21 cellular contexts compared by ENCODE assay signal in genomic region chr4:167023359-167023925, GRCh38.
A peak's percentile ranks its signal among the peaks of the same experiment; 100 is the strongest.
DNase-seq lines count a peak whose midpoint lies in the region; ATAC-seq, FAIRE-seq and TF ChIP-seq lines count a peak whose summit lies in the region.
"Had no signal": no experiment of that assay in that cellular context is flagged by ENCODE, and none has a peak within 500 bp of the region (broad histone marks: within the 10 kb centered on the region; RNA-seq: fewer than 3 reads in every experiment).

No MANE protein-coding gene starts in this region.

- no peaks in the 10 kb centered on the region for H3K9me2 ChIP-seq in PC-3 (replicated peaks; ENCODE audit: low read length)

- no peaks in the 10 kb centered on the region for H3K9me1 ChIP-seq in keratinocyte (ENCODE audit: control insufficient read depth, extremely low read depth, insufficient read depth, low read length)

- peak overlapping the region; percentile 34 for H3K4me2 ChIP-seq in keratinocyte (ENCODE audit: control insufficient read depth, extremely low read depth, insufficient read depth, low read depth, low read length)
- H3K4me2 ChIP-seq in PC-3 (ENCODE audit: low read length): no peak overlapping the region
- H3K4me2 ChIP-seq: BLaER1 treated with 17β-estradiol and CSF1 and Interleukin-3, amounts not matched to agents 10 nM and 100 nM had no signal

- H3K27me3 ChIP-seq in keratinocyte (ENCODE audit: control insufficient read depth, extremely low read depth, insufficient read depth, low read length): no peaks in the 10 kb centered on the region
- no peaks in the 10 kb centered on the region for H3K27me3 ChIP-seq in PC-3 (ENCODE audit: low read length)
- H3K27me3 ChIP-seq: BLaER1 treated with 17β-estradiol and CSF1 and Interleukin-3, amounts not matched to agents 10 nM and 100 nM; SJSA1 had no signal

- FAIRE-seq in keratinocyte (lab: Jason Lieb, UNC): no peak
- FAIRE-seq: GM18507, GM19239 had no signal

- TF ChIP-seq CTCF in keratinocyte (optimal IDR thresholded peaks at IDR 0.05 in 1 of 3, IDR thresholded peaks at IDR 0.05 in 1 of 3, conservative IDR thresholded peaks at IDR 0.05 in 1 of 3; ENCODE audit: extremely low read depth in 1 of 3, insufficient read depth in 2 of 3, low read length in 3 of 3) (no peak), PC-3 (conservative IDR thresholded peaks at IDR 0.05; ENCODE audit: low read depth, low read length) (no peak)

- POLR2A ChIA-PET in PC-3 (lab: Charles Lee; ENCODE audit: unreplicated experiment): no interaction called here

- H3F3A ChIP-seq in PC-3 (ENCODE audit: low read length, unreplicated experiment): no peaks in the 10 kb centered on the region

- H3K36me3 ChIP-seq in keratinocyte (ENCODE audit: control insufficient read depth in 2 of 2, extremely low read depth in 1 of 2, insufficient read depth in 2 of 2, low read length in 2 of 2) (no peaks in the 10 kb centered on the region), PC-3 (ENCODE audit: low read depth, low read length) (no peaks in the 10 kb centered on the region)
- H3K36me3 ChIP-seq: BLaER1 treated with 17β-estradiol and CSF1 and Interleukin-3, amounts not matched to agents 10 nM and 100 nM; SJSA1 had no signal

- ATAC-seq in HG02610 (IDR thresholded peaks at IDR 0.05; ENCODE audit: unreplicated experiment) (peak; percentile 34), HG02571 (IDR thresholded peaks at IDR 0.05; ENCODE audit: unreplicated experiment) (no peak), GM19023 (IDR thresholded peaks at IDR 0.05; ENCODE audit: unreplicated experiment) (no peak), PC-3 (no peak)
- ATAC-seq: Right ventricle myocardium inferior had no signal

- intact Hi-C loops in PC-3 (cut with micrococcal nuclease): loop anchor here (5.0 kb wide), 1 partner anchor 209 kb away; the partner anchor contains the start of gene SPOCK3

- dilution Hi-C loops in keratinocyte (cut with MboI; ENCODE audit: extremely low pct_ligation_motif_present, low sequenced_read_pairs): loop anchor here (25.0 kb wide), 1 partner anchor 264 kb away; no protein-coding TSS in a partner anchor

- H3K79me2 ChIP-seq in keratinocyte (ENCODE audit: control insufficient read depth, insufficient read depth, low read length) (no peaks in the 10 kb centered on the region), PC-3 (ENCODE audit: low read length) (no peaks in the 10 kb centered on the region)

- no peaks in the 10 kb centered on the region for H3K9me3 ChIP-seq in keratinocyte (ENCODE audit: control insufficient read depth, low read depth, low read length)
- no peaks in the 10 kb centered on the region for H3K9me3 ChIP-seq in PC-3 (ENCODE audit: low read length)
- H3K9me3 ChIP-seq: BLaER1 treated with 17β-estradiol and CSF1 and Interleukin-3, amounts not matched to agents 10 nM and 100 nM; Caco-2; SJSA1 had no signal

- DNase-seq in OCI-M1 (lab: John Stamatoyannopoulos, UW): peak; percentile 72
- DNase-seq in keratinocyte (ENCODE audit: low read depth, low spot score): no peak
- DNase-seq in NCI-H82 treated with DMSO at 0.1 percent for 48 hours (lab: John Stamatoyannopoulos, UW; ENCODE audit: unreplicated experiment): no peak
- DNase-seq in PC-3: no peak
- DNase-seq: Caco-2; CD4-positive, alpha-beta memory T cell; KBM-7; NCI-H1092 treated with DMSO at 0.1 percent for 48 hours; NCI-H2029 treated with DMSO at 0.1 percent for 48 hours; NCI-H226; NCI-H524; NCI-H774 had no signal

- H4K20me1 ChIP-seq in keratinocyte (ENCODE audit: control insufficient read depth, extremely low read depth, insufficient read depth, low read length): no peaks in the 10 kb centered on the region
- no peaks in the 10 kb centered on the region for H4K20me1 ChIP-seq in PC-3 (ENCODE audit: low read length)
- H4K20me1 ChIP-seq: BLaER1 treated with 17β-estradiol and CSF1 and Interleukin-3, amounts not matched to agents 10 nM and 100 nM had no signal

- H3K27ac ChIP-seq in keratinocyte (ENCODE audit: control insufficient read depth, insufficient read depth, low read length): no peak overlapping the region
- no peak overlapping the region for H3K27ac ChIP-seq in PC-3 (ENCODE audit: low read length)
- H3K27ac ChIP-seq: BLaER1 treated with 17β-estradiol and CSF1 and Interleukin-3, amounts not matched to agents 10 nM and 100 nM; HL-60; SJSA1 had no signal

- H3K9ac ChIP-seq in keratinocyte (ENCODE audit: control insufficient read depth, extremely low read depth, insufficient read depth, low read length) (no peak overlapping the region), PC-3 (ENCODE audit: low read length) (no peak overlapping the region)
- H3K9ac ChIP-seq: BLaER1 treated with 17β-estradiol and CSF1 and Interleukin-3, amounts not matched to agents 10 nM and 100 nM had no signal

- H3K4me1 ChIP-seq in keratinocyte (ENCODE audit: control insufficient read depth, extremely low read depth, insufficient read depth, low read length) (peaks cover 2% of the 10 kb centered on the region), PC-3 (ENCODE audit: insufficient read depth, low read length) (peaks cover 27% of the 10 kb centered on the region)
- H3K4me1 ChIP-seq: BLaER1 treated with 17β-estradiol and CSF1 and Interleukin-3, amounts not matched to agents 10 nM and 100 nM; SJSA1 had no signal

- no TSS peak for BruUV-seq in PC-3 (replicated peaks; lab: Mats Ljungman, UMichigan)

- H3K4me3 ChIP-seq in keratinocyte (ENCODE audit: control insufficient read depth in 2 of 3, extremely low read depth in 1 of 3, insufficient read depth in 2 of 3, low read depth in 1 of 3, low read length in 3 of 3): no peak overlapping the region
- H3K4me3 ChIP-seq in PC-3 (ENCODE audit: low read length): no peak overlapping the region
- H3K4me3 ChIP-seq: BLaER1 treated with 17β-estradiol and CSF1 and Interleukin-3, amounts not matched to agents 10 nM and 100 nM; SJSA1 had no signal

- H2AFZ ChIP-seq in keratinocyte (ENCODE audit: control insufficient read depth, low read length) (peak overlapping the region; percentile 54), PC-3 (ENCODE audit: low read length) (no peak overlapping the region)

- CTCF ChIA-PET in PC-3 (lab: Charles Lee): no interaction called here
